Comparison of ENCODE assay signal across 9 cellular contexts in the genomic region with DNA sequence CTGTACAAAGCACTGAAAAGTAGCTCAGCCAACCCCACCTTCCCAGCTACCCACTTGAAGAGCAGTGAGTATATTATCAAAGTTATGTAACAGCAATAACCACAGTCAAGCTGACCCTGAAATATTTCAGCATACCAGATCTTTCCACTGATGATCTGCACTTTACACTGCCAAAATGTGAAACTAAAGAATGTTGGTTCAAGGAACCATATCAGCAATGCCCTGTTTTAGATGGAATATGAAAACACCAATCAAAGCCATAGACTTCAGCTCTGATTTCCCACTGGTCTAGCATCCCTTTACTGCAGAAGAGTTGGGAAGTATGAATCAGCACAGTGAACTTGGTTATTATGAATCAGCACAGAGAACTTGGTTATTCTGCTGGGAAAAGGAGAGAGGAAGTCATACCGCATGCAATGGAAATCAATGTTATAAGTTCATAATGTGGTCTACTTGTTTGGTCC. TPM values are rescaled to one million over a fixed set of nuclear protein-coding genes. Genes with fewer than 3 reads are reported as not detected.
A peak's percentile ranks its signal among the peaks of the same experiment; 100 is the strongest.
DNase-seq lines count a peak whose midpoint lies in the region; ATAC-seq and TF ChIP-seq lines count a peak whose summit lies in the region.
"Had no signal": no experiment of that assay in that cellular context is flagged by ENCODE, and none has a peak within 500 bp of the region (broad histone marks: within the 10 kb centered on the region; RNA-seq: fewer than 3 reads in every experiment).

No MANE protein-coding gene starts in this region.

- H3K4me3 Mint-ChIP-seq in HFFc6 (peak overlapping the region; percentile 30), naive B cell (no peak overlapping the region)

- TF ChIP-seq CTCF in HFFc6 (IDR thresholded peaks at IDR 0.05): no peak

- H3K27ac Mint-ChIP-seq in HFFc6: peak overlapping the region; percentile 92
- peak overlapping the region in 5 of 6 donors; percentile 31 to 80 (median 50) for H3K27ac Mint-ChIP-seq in naive B cell

- H3K9me3 Mint-ChIP-seq in HFFc6: no peaks in the 10 kb centered on the region
- H3K9me3 Mint-ChIP-seq in naive B cell: no peaks in the 10 kb centered on the region

- ATAC-seq in naive B cell (ENCODE audit: low read depth in 2 of 2): no peak
- no peak for ATAC-seq in GM21723 (IDR thresholded peaks at IDR 0.05; ENCODE audit: unreplicated experiment)

- H3K27me3 Mint-ChIP-seq in HFFc6 (ENCODE audit: insufficient read depth): no peaks in the 10 kb centered on the region
- H3K27me3 Mint-ChIP-seq in naive B cell: no peaks in the 10 kb centered on the region

- DNase-seq in AML-193 (lab: John Stamatoyannopoulos, UW) (peak; percentile 36 to 39), HFFc6 (peak; percentile 79), astrocyte of the hippocampus (ENCODE audit: low read depth, low spot score) (peak; percentile 77), naive B cell (no peak), glomerular visceral epithelial cell (ENCODE audit: extremely low spot score) (no peak), DMS 273 (lab: John Stamatoyannopoulos, UW; ENCODE audit: unreplicated experiment) (no peak)
- DNase-seq in stimulated activated CD4-positive, alpha-beta T cell treated with anti-CD3 and anti-CD28 coated beads, Interleukin-12 subunit alpha, Interleukin-12 subunit beta, amount 100 ng/mL, for 4 hours: no peak
- DNase-seq: occipital lobe had no signal

- H3K4me1 Mint-ChIP-seq in HFFc6 (ENCODE audit: low read depth) (peaks cover 72% of the 10 kb centered on the region), naive B cell (peaks cover 37 to 52% (median 39%) of the 10 kb centered on the region in 3 donors)

- peaks cover 51% of the 10 kb centered on the region for H3K36me3 Mint-ChIP-seq in HFFc6 (ENCODE audit: low read depth)
- H3K36me3 Mint-ChIP-seq in naive B cell: peaks cover 9 to 20% of the 10 kb centered on the region in 2 donors

RNA-seq across cellular contexts. Expression of a gene that starts 20.0 kb away (rescaled TPM):
- 100 to 1,000 TPM in 2 of 6 experiments, 10 to 100 TPM in 4; 86.0 to 106 (median 92.1) TPM for total RNA-seq in HFFc6 (2021; fragmentation: NEBNext Ultra II Directional; extraction: Animal tissue kit (Norgen Biotek cat#: 25700))
- polyA plus RNA-seq in naive B cell (ENCODE audit: low read depth in 6 of 6): 10 to 100 TPM; 28.7 to 51.7 (median 41.8) TPM

Comparison
In these comparisons a context has a peak if more than half of its experiments do, and no peak if none do; other contexts are left out.
1. DNase-seq: peak in AML-193 (2 of 2), HFFc6 (single experiment) and astrocyte of the hippocampus (single experiment); none in naive B cell (single experiment), stimulated activated CD4-positive, alpha-beta T cell treated with anti-CD3 and anti-CD28 coated beads, Interleukin-12 subunit alpha, Interleukin-12 subunit beta, amount 100 ng/mL, for 4 hours (single experiment), glomerular visceral epithelial cell (single experiment) and DMS 273 (single experiment).